8 cellular contexts compared by ENCODE assay signal in genomic region chr1:19485362-19486187, GRCh38. TPM values are rescaled to one million over a fixed set of nuclear protein-coding genes. Genes with fewer than 3 reads are reported as not detected.
DNase-seq lines count a peak whose midpoint lies in the region; ATAC-seq and TF ChIP-seq lines count a peak whose summit lies in the region.

CAPZB (minus strand) TSS chr1:19485539; CDS start chr1:19485438, 101 bp downstream.

- H3K9me3 ChIP-seq in AG04450 (ENCODE audit: control insufficient read depth, insufficient read depth, low read length): peaks cover 3% of the 10 kb centered on the region; the same call in 1 of the 2 replicates

- no peak for TF ChIP-seq CTCF in AG04450 (IDR thresholded peaks at IDR 0.05; ENCODE audit: low read depth, low read length)

- CTCF ChIA-PET in AG04450 (lab: Charles Lee): interaction anchor here (0.5 to 1.5 kb wide), 4 partner anchors 165 to 230 kb away, joined by 3 to 10 read pairs (median 6); no protein-coding TSS in a partner anchor

- DNase-seq in AG04450 (ENCODE audit: low read depth, low spot score) (peak; percentile 49), NCI-H2227 treated with DMSO at 0.1 percent for 48 hours (lab: John Stamatoyannopoulos, UW) (peak; percentile 81), islet precursor cell (peak; percentile 95)
- DNase-seq in central memory CD8-positive, alpha-beta T cell (ENCODE audit: low spot score in 2 of 2): peak; percentile 79 to 82
- DNase-seq in stimulated activated CD4-positive, alpha-beta T cell treated with anti-CD3 and anti-CD28 coated beads, Interleukin-12 subunit alpha, Interleukin-12 subunit beta, amount 100 ng/mL, for 4 hours: peak; percentile 96

- peak within 1 kb of the TSS; percentile 94 for H3K4me3 ChIP-seq in AG04450 (ENCODE audit: low read depth, low read length)

- POLR2A ChIA-PET in AG04450 (lab: Yijun Ruan, JAX): interaction anchor here (0.5 to 0.6 kb wide), 3 partner anchors 9 to 125 kb away, joined by 4 to 6 read pairs (median 5); no protein-coding TSS in a partner anchor

- H3K4me3 Mint-ChIP-seq in central memory CD8-positive, alpha-beta T cell: peak within 1 kb of the TSS; percentile 96

- peaks cover 25% of the 10 kb centered on the region for H3K36me3 Mint-ChIP-seq in central memory CD8-positive, alpha-beta T cell (ENCODE audit: insufficient read depth)

- peak within 1 kb of the TSS; percentile 78 for H3K27ac ChIP-seq in AG04450 (ENCODE audit: low read depth, low read length)

- H3K27me3 ChIP-seq in AG04450 (ENCODE audit: control insufficient read depth, insufficient read depth, low read length): no peaks in the 10 kb centered on the region

- H3K4me1 Mint-ChIP-seq in central memory CD8-positive, alpha-beta T cell: peaks cover 64% of the 10 kb centered on the region

- H3K9me3 Mint-ChIP-seq in central memory CD8-positive, alpha-beta T cell: no peaks in the 10 kb centered on the region

- H3K27me3 Mint-ChIP-seq in central memory CD8-positive, alpha-beta T cell: no peaks in the 10 kb centered on the region

- H3K27ac Mint-ChIP-seq in central memory CD8-positive, alpha-beta T cell (ENCODE audit: low read depth): peak within 1 kb of the TSS; percentile 90

- ATAC-seq in GM18873 (IDR thresholded peaks at IDR 0.05; ENCODE audit: low FRiP score, unreplicated experiment) (peak; percentile 50), HG03108 (IDR thresholded peaks at IDR 0.05; ENCODE audit: unreplicated experiment) (peak; percentile 77)
- ATAC-seq in activated CD4-positive, CD25-positive, alpha-beta regulatory T cell treated with anti-CD3 and anti-CD28 coated beads, Interleukin-2, amount 50 U/mL, for 24 hours: peak; percentile 91 to 94
- peak; percentile 90 for ATAC-seq in central memory CD8-positive, alpha-beta T cell (replicated peaks; ENCODE audit: extremely low read depth, poor library complexity, severe bottlenecking)

RNA-seq across cellular contexts. Expression of gene CAPZB, which starts in this region (rescaled TPM):
- 292 and 312 TPM in 2 replicates for polyA plus RNA-seq in AG04450 (2011; rRNA removed)
- 164 and 172 TPM in 2 replicates for polyA minus RNA-seq in AG04450 (2011; rRNA and poly(A)+ RNA removed)

Comparison
In these comparisons a context has a peak if more than half of its experiments do, and no peak if none do; other contexts are left out.
1. Peak in every context shown above with its lines: DNase-seq, ATAC-seq, H3K4me3 ChIP-seq and H3K27ac ChIP-seq.